In genomic region chr13:108227651-108228272, GRCh38 we compare ENCODE assay signal across 8 cellular contexts. TPM values are rescaled to one million over a fixed set of nuclear protein-coding genes. Genes with fewer than 3 reads are reported as not detected.
DNase-seq lines count a peak whose midpoint lies in the region; ATAC-seq, FAIRE-seq and TF ChIP-seq lines count a peak whose summit lies in the region.

No MANE protein-coding gene starts in this region.

- H3K4me1 Mint-ChIP-seq in osteocyte (ENCODE audit: unreplicated experiment) = peaks cover 5% of the 10 kb centered on the region
- peaks cover 40% of the 10 kb centered on the region for H3K4me1 Mint-ChIP-seq in stimulated activated memory B cell treated with anti-CD40 and anti-IgM and Interleukin-4, amounts not matched to agents 10 μg/mL and 1 μg/mL and 100 μg/mL, for 72 hours

- POLR2A ChIA-PET in HEK293 (lab: Yijun Ruan, JAX) = no interaction called here

- no peaks in the 10 kb centered on the region for H3K9me3 ChIP-seq in HEK293 (ENCODE audit: control insufficient read depth, insufficient read depth, low read depth, low read length)

- H3K27ac Mint-ChIP-seq in osteocyte (ENCODE audit: unreplicated experiment) = no peak overlapping the region
- no peak overlapping the region for H3K27ac Mint-ChIP-seq in stimulated activated memory B cell treated with anti-CD40 and anti-IgM and Interleukin-4, amounts not matched to agents 10 μg/mL and 1 μg/mL and 100 μg/mL, for 72 hours

- no peaks in the 10 kb centered on the region for H3K27me3 Mint-ChIP-seq in osteocyte (ENCODE audit: unreplicated experiment)
- H3K27me3 Mint-ChIP-seq in stimulated activated memory B cell treated with anti-CD40 and anti-IgM and Interleukin-4, amounts not matched to agents 10 μg/mL and 1 μg/mL and 100 μg/mL, for 72 hours = no peaks in the 10 kb centered on the region

- FAIRE-seq in endometrium (lab: Jason Lieb, UNC) = peak; percentile 95

- ATAC-seq in GM18873 (IDR thresholded peaks at IDR 0.05; ENCODE audit: low FRiP score, unreplicated experiment) = no peak
- ATAC-seq in stimulated activated memory B cell treated with anti-CD40 and anti-IgM and Interleukin-4, amounts not matched to agents 10 μg/mL and 1 μg/mL and 100 μg/mL, for 72 hours = no peak

- TF ChIP-seq CTCF in HEK293 (tag by site-specific recombination; IDR thresholded peaks at IDR 0.05) = no peak
- peak; percentile 79 for TF ChIP-seq CTCF in osteocyte (IDR thresholded peaks at IDR 0.05)

- peaks cover 6% of the 10 kb centered on the region; the same call in 1 of the 2 replicates for H3K4me1 ChIP-seq in HEK293 (ENCODE audit: control insufficient read depth, insufficient read depth, low read length)

- no peak overlapping the region for H3K27ac ChIP-seq in HEK293 (ENCODE audit: extremely low read depth, low read depth, low read length)

- H3K4me3 ChIP-seq in HEK293 (ENCODE audit: low read depth, low read length) = no peak overlapping the region

- DNase-seq in NCI-H510A treated with DMSO at 0.1 percent for 48 hours (lab: John Stamatoyannopoulos, UW) = peak; percentile 18
- no peak for DNase-seq in NCI-H510A (lab: John Stamatoyannopoulos, UW)
- DNase-seq in RKO (ENCODE audit: low spot score) = peak; percentile 60
- no peak for DNase-seq in osteocyte (ENCODE audit: extremely low spot score, unreplicated experiment)

- peaks cover 7% of the 10 kb centered on the region for H3K36me3 Mint-ChIP-seq in osteocyte (ENCODE audit: unreplicated experiment)
- peaks cover 16% of the 10 kb centered on the region for H3K36me3 Mint-ChIP-seq in stimulated activated memory B cell treated with anti-CD40 and anti-IgM and Interleukin-4, amounts not matched to agents 10 μg/mL and 1 μg/mL and 100 μg/mL, for 72 hours

- peaks cover 0 to 5% of the 10 kb centered on the region in 2 experiments; a peak in 1 of 3 replicates for H3K36me3 ChIP-seq in HEK293 (ENCODE audit: control insufficient read depth in 2 of 2, insufficient read depth in 1 of 2, low read length in 2 of 2)

- H3K9me3 Mint-ChIP-seq in osteocyte (ENCODE audit: unreplicated experiment) = no peaks in the 10 kb centered on the region
- no peaks in the 10 kb centered on the region for H3K9me3 Mint-ChIP-seq in stimulated activated memory B cell treated with anti-CD40 and anti-IgM and Interleukin-4, amounts not matched to agents 10 μg/mL and 1 μg/mL and 100 μg/mL, for 72 hours

- H3K4me3 Mint-ChIP-seq in osteocyte (ENCODE audit: unreplicated experiment) = no peak overlapping the region
- H3K4me3 Mint-ChIP-seq in stimulated activated memory B cell treated with anti-CD40 and anti-IgM and Interleukin-4, amounts not matched to agents 10 μg/mL and 1 μg/mL and 100 μg/mL, for 72 hours = no peak overlapping the region

- CTCF ChIA-PET in HEK293 (lab: Yijun Ruan, JAX) = interaction anchor here (0.7 to 0.8 kb wide), 3 partner anchors 10 to 370 kb away, joined by 3 read pairs; partner anchors contain the start of gene ABHD13

TF ChIP-seq in HEK293, 187 proteins besides CTCF, POLR2A, EP300 and RAD21:
- TF ChIP-seq ATF2 (tag by site-specific recombination; IDR thresholded peaks at IDR 0.05; ENCODE audit: low read depth) = 0 out of 2 replicates have a peak, but pooled peaks have one; percentile 16
- TF ChIP-seq ZNF132 (tag by site-specific recombination; IDR thresholded peaks at IDR 0.05; ENCODE audit: borderline replicate concordance) = no peak
- TF ChIP-seq ZNF529 (tag by site-specific recombination; IDR thresholded peaks at IDR 0.05; ENCODE audit: insufficient replicate concordance) = no peak
- peak; percentile 39; the same call in 1 of the 2 replicates for TF ChIP-seq ZNF660 (tag by site-specific recombination; IDR thresholded peaks at IDR 0.05)
- peak; percentile 19; the same call in 1 of the 2 replicates for TF ChIP-seq ZNF654 (tag by site-specific recombination; IDR thresholded peaks at IDR 0.05; ENCODE audit: low read depth)

RNA-seq across cellular contexts. Expression of gene ABHD13, which starts 9.6 kb away (rescaled TPM):
- total RNA-seq in osteocyte = 7.8 and 8.5 TPM in 2 replicates

RNA-seq across cellular contexts. Expression of gene LIG4, which starts 12.4 kb away (rescaled TPM):
- total RNA-seq in osteocyte = 10.9 and 12.1 TPM in 2 replicates

RNA-seq across cellular contexts. Expression of gene TNFSF13B, which starts 41.8 kb away (rescaled TPM):
- 1.1 and 1.7 TPM in 2 replicates for total RNA-seq in osteocyte

Comparison
In these comparisons a context has a peak if more than half of its experiments do, and no peak if none do; other contexts are left out.
1. DNase-seq: peak in NCI-H510A treated with DMSO at 0.1 percent for 48 hours (single experiment) and RKO (single experiment); none in NCI-H510A (single experiment) and osteocyte (single experiment).